8 cellular contexts compared by ENCODE assay signal in the genomic region with DNA sequence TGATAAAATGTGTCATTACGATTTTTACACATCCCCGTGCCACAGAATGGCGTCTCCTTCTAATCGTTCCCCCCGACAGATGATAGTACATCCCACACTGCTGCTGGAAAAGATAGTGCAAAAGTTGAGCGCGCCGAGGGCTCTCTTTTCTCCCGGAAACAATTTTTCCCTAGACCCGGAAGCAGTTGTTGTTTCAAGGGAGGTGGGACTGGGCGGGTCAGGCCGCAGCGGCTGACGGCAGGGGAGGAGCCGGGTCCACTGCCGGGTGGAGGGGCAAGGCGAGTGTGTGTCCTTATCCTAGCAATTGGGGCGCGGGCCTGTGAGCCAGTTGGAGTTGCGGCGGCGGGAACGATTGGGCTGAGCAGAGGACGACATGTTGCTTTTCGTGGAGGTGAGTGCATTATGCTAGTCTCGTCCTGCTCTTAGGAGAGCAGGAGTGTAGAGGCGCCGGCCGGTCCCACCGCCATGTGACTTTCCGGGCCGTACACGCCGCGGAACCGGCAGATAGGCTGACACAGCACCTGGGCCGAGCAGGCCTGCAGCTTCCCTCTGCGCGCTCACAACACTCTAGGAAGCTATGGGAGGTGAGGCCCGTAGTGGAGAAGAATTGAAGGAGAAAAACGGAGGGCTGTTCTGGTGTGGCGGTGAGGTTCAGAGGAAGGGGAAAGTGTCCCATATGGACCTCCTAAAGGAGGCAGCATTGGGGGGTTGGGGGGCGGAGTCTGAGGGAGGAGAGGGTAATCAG. TPM values are rescaled to one million over a fixed set of nuclear protein-coding genes. Genes with fewer than 3 reads are reported as not detected.
A peak's percentile ranks its signal among the peaks of the same experiment; 100 is the strongest.
DNase-seq lines count a peak whose midpoint lies in the region; ATAC-seq and TF ChIP-seq lines count a peak whose summit lies in the region.

A gene (plus strand): TSS at position 248 of the 745 bp plus-strand sequence. CDS start 126 bp downstream, at position 374.

- TF ChIP-seq RAD21 in liver (IDR thresholded peaks at IDR 0.05) = peak; percentile 38 to 53

- H3K27ac ChIP-seq in C4-2B (peak within 1 kb of the TSS; percentile 89), dorsolateral prefrontal cortex (peak within 1 kb of the TSS; percentile 4 to 93 (median 86)), liver (ENCODE audit: low read depth in 1 of 2, low read length in 2 of 2) (peak within 1 kb of the TSS; percentile 93)

- DNase-seq in NCI-H82 treated with DMSO at 0.1 percent for 48 hours (lab: John Stamatoyannopoulos, UW; ENCODE audit: unreplicated experiment) = peak; percentile 94
- peak; percentile 95 for DNase-seq in activated CD4-positive, alpha-beta memory T cell treated with anti-CD3 and anti-CD28 coated beads for 36 hours
- peak; percentile 65 to 92 (median 90) for DNase-seq in dorsolateral prefrontal cortex
- DNase-seq in stimulated activated CD4-positive, alpha-beta T cell treated with anti-CD3 and anti-CD28 coated beads, Interleukin-4, amount 100 ng/mL, for 24 hours = peak; percentile 94

- TF ChIP-seq CTCF in C4-2B (conservative IDR thresholded peaks at IDR 0.05) (no peak), dorsolateral prefrontal cortex (IDR thresholded peaks at IDR 0.05 in 54 of 56, conservative IDR thresholded peaks at IDR 0.05 in 2 of 56; ENCODE audit: low read depth in 1 of 56, partially characterized antibody in 56 of 56) (peak in 26 of 56 donors; percentile 5 to 53 (median 22)), liver (IDR thresholded peaks at IDR 0.05; ENCODE audit: low read depth, low read length, missing input control) (no peak)

- peak within 1 kb of the TSS; percentile 95 for H3K27ac Mint-ChIP-seq in activated CD4-positive, alpha-beta memory T cell treated with anti-CD3 and anti-CD28 coated beads for 36 hours

- no peaks in the 10 kb centered on the region for H3K27me3 ChIP-seq in dorsolateral prefrontal cortex
- H3K27me3 ChIP-seq in liver (ENCODE audit: control insufficient read depth in 4 of 4, insufficient read depth in 4 of 4, low read length in 3 of 4) = no peaks in the 10 kb centered on the region

- H3K4me1 ChIP-seq in liver (ENCODE audit: control insufficient read depth in 4 of 4, insufficient read depth in 4 of 4, low read length in 3 of 4) = peaks cover 4 to 19% (median 11%) of the 10 kb centered on the region in 4 donors

- POLR2A ChIA-PET in activated CD4-positive, alpha-beta memory T cell treated with anti-CD3 and anti-CD28 coated beads for 36 hours (lab: Charles Lee) = interaction anchor here (0.8 to 1.6 kb wide), 3 partner anchors 180 to 289 kb away, joined by 3 to 6 read pairs (median 3); a partner anchor contains a TSS

- no peaks in the 10 kb centered on the region for H3K9me3 ChIP-seq in liver (ENCODE audit: control insufficient read depth in 4 of 4, low read length in 3 of 4)

- H3K36me3 ChIP-seq in liver (ENCODE audit: control insufficient read depth in 4 of 4, insufficient read depth in 3 of 4, low read depth in 1 of 4, low read length in 3 of 4) = no peaks in the 10 kb centered on the region

- peaks cover 14% of the 10 kb centered on the region for H3K36me3 Mint-ChIP-seq in activated CD4-positive, alpha-beta memory T cell treated with anti-CD3 and anti-CD28 coated beads for 36 hours

- CTCF ChIA-PET in activated CD4-positive, alpha-beta memory T cell treated with anti-CD3 and anti-CD28 coated beads for 36 hours (lab: Charles Lee) = interaction anchor here (0.6 to 4.7 kb wide), 3 partner anchors 69 to 845 kb away, joined by 3 to 17 read pairs (median 3); a partner anchor contains a TSS

- H3K9ac ChIP-seq in liver (ENCODE audit: low read depth in 1 of 2, low read length in 2 of 2) = peak within 1 kb of the TSS; percentile 95 to 99

- intact Hi-C loops in activated CD4-positive, alpha-beta memory T cell treated with anti-CD3 and anti-CD28 coated beads for 36 hours (cut with micrococcal nuclease) = loop anchor here (1.0 to 10.0 kb wide), 6 partner anchors 41 to 316 kb away; a partner anchor contains a TSS
- intact Hi-C loops in dorsolateral prefrontal cortex (cut with DNase I) = no loop called here

- H3K4me3 Mint-ChIP-seq in activated CD4-positive, alpha-beta memory T cell treated with anti-CD3 and anti-CD28 coated beads for 36 hours = peak within 1 kb of the TSS; percentile 91

- no peaks in the 10 kb centered on the region for H3K9me3 Mint-ChIP-seq in activated CD4-positive, alpha-beta memory T cell treated with anti-CD3 and anti-CD28 coated beads for 36 hours

- H3K4me1 Mint-ChIP-seq in activated CD4-positive, alpha-beta memory T cell treated with anti-CD3 and anti-CD28 coated beads for 36 hours (ENCODE audit: low read depth) = peaks cover 23% of the 10 kb centered on the region

- no peaks in the 10 kb centered on the region for H3K27me3 Mint-ChIP-seq in activated CD4-positive, alpha-beta memory T cell treated with anti-CD3 and anti-CD28 coated beads for 36 hours

- H3K4me3 ChIP-seq in dorsolateral prefrontal cortex (peak within 1 kb of the TSS; percentile 58 to 98 (median 87)), liver (ENCODE audit: low read depth in 1 of 3, low read length in 3 of 3) (peak within 1 kb of the TSS; percentile 63 to 94 (median 91))

- under 1% methylated on average over 43 of the region's 43 CpGs for WGBS in liver

- ATAC-seq in GM19397 (IDR thresholded peaks at IDR 0.05; ENCODE audit: unreplicated experiment) (peak; percentile 95), HG03575 (IDR thresholded peaks at IDR 0.05; ENCODE audit: extremely low read depth, insufficient number of reproducible peaks, low FRiP score, unreplicated experiment) (peak; percentile 54)

TF ChIP-seq in liver, 16 proteins besides CTCF, POLR2A, EP300 and RAD21:
- peak; percentile 26 for TF ChIP-seq FOXA1 (IDR thresholded peaks at IDR 0.05)
- TF ChIP-seq NR2F2 (IDR thresholded peaks at IDR 0.05) = peak; percentile 40
- TF ChIP-seq FOXA2 (IDR thresholded peaks at IDR 0.05) = no peak
- peak; percentile 43 to 45 for TF ChIP-seq HNF4A (conservative IDR thresholded peaks at IDR 0.05)
- TF ChIP-seq TAF1 (conservative IDR thresholded peaks at IDR 0.05) = peak; percentile 97
- peak in 1 of 2 donors; percentile 30 for TF ChIP-seq JUND (IDR thresholded peaks at IDR 0.05)
- TF ChIP-seq, protein P1, sequence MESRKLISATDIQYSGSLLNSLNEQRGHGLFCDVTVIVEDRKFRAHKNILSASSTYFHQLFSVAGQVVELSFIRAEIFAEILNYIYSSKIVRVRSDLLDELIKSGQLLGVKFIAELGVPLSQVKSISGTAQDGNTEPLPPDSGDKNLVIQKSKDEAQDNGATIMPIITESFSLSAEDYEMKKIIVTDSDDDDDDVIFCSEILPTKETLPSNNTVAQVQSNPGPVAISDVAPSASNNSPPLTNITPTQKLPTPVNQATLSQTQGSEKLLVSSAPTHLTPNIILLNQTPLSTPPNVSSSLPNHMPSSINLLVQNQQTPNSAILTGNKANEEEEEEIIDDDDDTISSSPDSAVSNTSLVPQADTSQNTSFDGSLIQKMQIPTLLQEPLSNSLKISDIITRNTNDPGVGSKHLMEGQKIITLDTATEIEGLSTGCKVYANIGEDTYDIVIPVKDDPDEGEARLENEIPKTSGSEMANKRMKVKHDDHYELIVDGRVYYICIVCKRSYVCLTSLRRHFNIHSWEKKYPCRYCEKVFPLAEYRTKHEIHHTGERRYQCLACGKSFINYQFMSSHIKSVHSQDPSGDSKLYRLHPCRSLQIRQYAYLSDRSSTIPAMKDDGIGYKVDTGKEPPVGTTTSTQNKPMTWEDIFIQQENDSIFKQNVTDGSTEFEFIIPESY (IDR thresholded peaks at IDR 0.05) = no peak
- peak in 1 of 2 donors; percentile 48 for TF ChIP-seq EGR1 (IDR thresholded peaks at IDR 0.05; ENCODE audit: low read depth in 2 of 2)
- peak; percentile 4 for TF ChIP-seq HNF4G (IDR thresholded peaks at IDR 0.05)
- TF ChIP-seq YY1 (IDR thresholded peaks at IDR 0.05) = peak; percentile 87
- peak; percentile 79 for TF ChIP-seq SP1 (IDR thresholded peaks at IDR 0.05)
- TF ChIP-seq, protein P2, sequence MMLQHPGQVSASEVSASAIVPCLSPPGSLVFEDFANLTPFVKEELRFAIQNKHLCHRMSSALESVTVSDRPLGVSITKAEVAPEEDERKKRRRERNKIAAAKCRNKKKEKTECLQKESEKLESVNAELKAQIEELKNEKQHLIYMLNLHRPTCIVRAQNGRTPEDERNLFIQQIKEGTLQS (IDR thresholded peaks at IDR 0.05) = peak; percentile 7
- TF ChIP-seq, protein P3, sequence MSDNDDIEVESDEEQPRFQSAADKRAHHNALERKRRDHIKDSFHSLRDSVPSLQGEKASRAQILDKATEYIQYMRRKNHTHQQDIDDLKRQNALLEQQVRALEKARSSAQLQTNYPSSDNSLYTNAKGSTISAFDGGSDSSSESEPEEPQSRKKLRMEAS (IDR thresholded peaks at IDR 0.05) = peak; percentile 81
- TF ChIP-seq, protein P4, sequence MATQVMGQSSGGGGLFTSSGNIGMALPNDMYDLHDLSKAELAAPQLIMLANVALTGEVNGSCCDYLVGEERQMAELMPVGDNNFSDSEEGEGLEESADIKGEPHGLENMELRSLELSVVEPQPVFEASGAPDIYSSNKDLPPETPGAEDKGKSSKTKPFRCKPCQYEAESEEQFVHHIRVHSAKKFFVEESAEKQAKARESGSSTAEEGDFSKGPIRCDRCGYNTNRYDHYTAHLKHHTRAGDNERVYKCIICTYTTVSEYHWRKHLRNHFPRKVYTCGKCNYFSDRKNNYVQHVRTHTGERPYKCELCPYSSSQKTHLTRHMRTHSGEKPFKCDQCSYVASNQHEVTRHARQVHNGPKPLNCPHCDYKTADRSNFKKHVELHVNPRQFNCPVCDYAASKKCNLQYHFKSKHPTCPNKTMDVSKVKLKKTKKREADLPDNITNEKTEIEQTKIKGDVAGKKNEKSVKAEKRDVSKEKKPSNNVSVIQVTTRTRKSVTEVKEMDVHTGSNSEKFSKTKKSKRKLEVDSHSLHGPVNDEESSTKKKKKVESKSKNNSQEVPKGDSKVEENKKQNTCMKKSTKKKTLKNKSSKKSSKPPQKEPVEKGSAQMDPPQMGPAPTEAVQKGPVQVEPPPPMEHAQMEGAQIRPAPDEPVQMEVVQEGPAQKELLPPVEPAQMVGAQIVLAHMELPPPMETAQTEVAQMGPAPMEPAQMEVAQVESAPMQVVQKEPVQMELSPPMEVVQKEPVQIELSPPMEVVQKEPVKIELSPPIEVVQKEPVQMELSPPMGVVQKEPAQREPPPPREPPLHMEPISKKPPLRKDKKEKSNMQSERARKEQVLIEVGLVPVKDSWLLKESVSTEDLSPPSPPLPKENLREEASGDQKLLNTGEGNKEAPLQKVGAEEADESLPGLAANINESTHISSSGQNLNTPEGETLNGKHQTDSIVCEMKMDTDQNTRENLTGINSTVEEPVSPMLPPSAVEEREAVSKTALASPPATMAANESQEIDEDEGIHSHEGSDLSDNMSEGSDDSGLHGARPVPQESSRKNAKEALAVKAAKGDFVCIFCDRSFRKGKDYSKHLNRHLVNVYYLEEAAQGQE (IDR thresholded peaks at IDR 0.05) = peak; percentile 87
- TF ChIP-seq GABPA (IDR thresholded peaks at IDR 0.05 in 1 of 2, conservative IDR thresholded peaks at IDR 0.05 in 1 of 2) = peak; percentile 96 to 98
- TF ChIP-seq RXRA (IDR thresholded peaks at IDR 0.05) = peak; percentile 45 to 65

RNA-seq across cellular contexts. Expression of the gene that starts here (rescaled TPM):
- total RNA-seq in activated CD4-positive, alpha-beta memory T cell treated with anti-CD3 and anti-CD28 coated beads for 36 hours = 10 to 100 TPM; 62.2 to 64.0 TPM
- total RNA-seq in dorsolateral prefrontal cortex (10 to 100 TPM; 44.6 to 88.8 (median 56.4) TPM), liver (10 to 100 TPM; 39.5 to 71.0 TPM)
- polyA plus RNA-seq in liver = 10 to 100 TPM; 17.3 to 35.5 TPM

Comparison
In these comparisons a context has a peak if more than half of its experiments do, and no peak if none do; other contexts are left out.
1. Peak in every context shown above with its lines: DNase-seq, ATAC-seq, H3K4me3 ChIP-seq and H3K27ac ChIP-seq.